18 cellular contexts compared by ENCODE assay signal in the genomic region with DNA sequence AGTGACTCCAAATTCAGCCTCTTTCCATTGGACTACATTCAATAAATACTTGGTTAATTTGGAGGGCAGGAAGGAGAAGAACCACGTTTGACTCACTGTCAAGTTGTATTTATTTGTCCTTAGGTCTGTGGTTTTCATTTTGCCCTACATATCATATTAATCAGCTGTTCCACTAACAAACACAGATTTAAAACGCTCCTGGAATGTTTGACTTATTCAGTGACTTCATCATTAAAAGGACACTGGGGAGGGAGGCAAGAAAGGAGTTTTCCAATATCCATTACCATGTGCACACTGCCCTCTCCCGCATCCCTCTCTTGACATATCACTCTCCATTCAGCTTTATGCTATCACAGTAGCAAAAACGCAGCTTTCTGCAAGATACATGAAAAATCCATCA.
A peak's percentile ranks its signal among the peaks of the same experiment; 100 is the strongest.
DNase-seq lines count a peak whose midpoint lies in the region; ATAC-seq and TF ChIP-seq lines count a peak whose summit lies in the region.
"Had no signal": no experiment of that assay in that cellular context is flagged by ENCODE, and none has a peak within 500 bp of the region (broad histone marks: within the 10 kb centered on the region; RNA-seq: fewer than 3 reads in every experiment).

No MANE protein-coding gene starts in this region.

- WGBS in right lobe of liver (ENCODE audit: insufficient coverage, low coverage, low lambda C conversion rate, missing lambda C conversion rate) = 35% methylated on average over 4 of the region's 4 CpGs

- no peak overlapping the region for H3K4me3 Mint-ChIP-seq in CD4-positive, alpha-beta memory T cell
- H3K4me3 Mint-ChIP-seq: activated CD4-positive, alpha-beta T cell treated with anti-CD3 and anti-CD28 coated beads, Interleukin-2, amount 10 ng/mL, durations not matched to agents 24 days and 14 days; activated naive CD8-positive, alpha-beta T cell; neural crest cell had no signal

- POLR2A ChIA-PET in CD4-positive, alpha-beta memory T cell (lab: Charles Lee; ENCODE audit: partially characterized antibody) = no interaction called here

- H3K36me3 ChIP-seq in CD4-positive, alpha-beta memory T cell (ENCODE audit: insufficient read depth, low read length) = no peaks in the 10 kb centered on the region
- H3K36me3 ChIP-seq in right lobe of liver = no peaks in the 10 kb centered on the region
- H3K36me3 ChIP-seq: right atrium auricular region, tibial nerve had no signal

- CTCF ChIA-PET in CD4-positive, alpha-beta memory T cell (lab: Charles Lee; ENCODE audit: partially characterized antibody) = interaction anchor here (1.2 kb wide), 1 partner anchor 13 kb away, joined by 3 read pairs; no protein-coding TSS in a partner anchor

- H3K4me3 ChIP-seq in CD4-positive, alpha-beta memory T cell (ENCODE audit: low read length in 2 of 2) = no peak overlapping the region
- no peak overlapping the region for H3K4me3 ChIP-seq in right lobe of liver
- H3K4me3 ChIP-seq: right atrium auricular region, tibial nerve had no signal

- intact Hi-C loops in CD4-positive, alpha-beta memory T cell (cut with micrococcal nuclease) = no loop called here
- intact Hi-C loops in right lobe of liver (cut with DNase I) = no loop called here

- no peaks in the 10 kb centered on the region for H3K27me3 ChIP-seq in CD4-positive, alpha-beta memory T cell (ENCODE audit: insufficient read depth, low read length)
- no peaks in the 10 kb centered on the region for H3K27me3 ChIP-seq in right lobe of liver
- H3K27me3 ChIP-seq: right atrium auricular region, tibial nerve had no signal

- H3K27ac Mint-ChIP-seq in CD4-positive, alpha-beta memory T cell = no peak overlapping the region
- H3K27ac Mint-ChIP-seq: activated CD4-positive, alpha-beta T cell treated with anti-CD3 and anti-CD28 coated beads, Interleukin-2, amount 10 ng/mL, durations not matched to agents 24 days and 14 days; activated naive CD8-positive, alpha-beta T cell had no signal

- no peak for TF ChIP-seq CTCF in right lobe of liver (IDR thresholded peaks at IDR 0.05)

- TF ChIP-seq POLR2A in right lobe of liver (IDR thresholded peaks at IDR 0.05) = no peak

- peaks cover 0 to 2% of the 10 kb centered on the region in 2 donors for H3K27me3 Mint-ChIP-seq in CD4-positive, alpha-beta memory T cell
- H3K27me3 Mint-ChIP-seq: activated CD4-positive, alpha-beta T cell treated with anti-CD3 and anti-CD28 coated beads, Interleukin-2, amount 10 ng/mL, durations not matched to agents 24 days and 14 days had no signal

- no peaks in the 10 kb centered on the region for H3K9me3 ChIP-seq in CD4-positive, alpha-beta memory T cell (ENCODE audit: control insufficient read depth in 1 of 2, low read length in 2 of 2)
- H3K9me3 ChIP-seq in right lobe of liver = no peaks in the 10 kb centered on the region
- H3K9me3 ChIP-seq: right atrium auricular region had no signal

- H3K4me1 ChIP-seq in CD4-positive, alpha-beta memory T cell (ENCODE audit: insufficient read depth, low read length) = no peaks in the 10 kb centered on the region
- H3K4me1 ChIP-seq in right lobe of liver = no peaks in the 10 kb centered on the region
- H3K4me1 ChIP-seq: right atrium auricular region, tibial nerve had no signal

- H3K9me3 Mint-ChIP-seq in CD4-positive, alpha-beta memory T cell = peaks cover 0 to 4% (median 0%) of the 10 kb centered on the region in 8 donors
- H3K9me3 Mint-ChIP-seq: activated CD4-positive, alpha-beta T cell treated with anti-CD3 and anti-CD28 coated beads, Interleukin-2, amount 10 ng/mL, durations not matched to agents 24 days and 14 days had no signal

- H3K27ac ChIP-seq in CD4-positive, alpha-beta memory T cell (ENCODE audit: low read depth, low read length) = no peak overlapping the region
- no peak overlapping the region for H3K27ac ChIP-seq in right lobe of liver
- H3K27ac ChIP-seq: KMS-11, right atrium auricular region, tibial nerve had no signal

- ATAC-seq in HG03097 (IDR thresholded peaks at IDR 0.05; ENCODE audit: low FRiP score, unreplicated experiment) (no peak), right lobe of liver (no peak)

- H3K4me1 Mint-ChIP-seq in CD4-positive, alpha-beta memory T cell = no peaks in the 10 kb centered on the region
- H3K4me1 Mint-ChIP-seq: activated CD4-positive, alpha-beta T cell treated with anti-CD3 and anti-CD28 coated beads, Interleukin-2, amount 10 ng/mL, durations not matched to agents 24 days and 14 days; neural crest cell had no signal

- no peaks in the 10 kb centered on the region for H3K36me3 Mint-ChIP-seq in CD4-positive, alpha-beta memory T cell
- H3K36me3 Mint-ChIP-seq: activated naive CD8-positive, alpha-beta T cell had no signal

- DNase-seq in AG08395 (ENCODE audit: low spot score) = peak; percentile 62
- DNase-seq in HS-5 (ENCODE audit: low read depth) = peak; percentile 58
- peak; percentile 76 for DNase-seq in astrocyte of the hippocampus (ENCODE audit: low read depth, low spot score)
- DNase-seq in kidney glomerular epithelial cell (lab: John Stamatoyannopoulos, UW) = peak; percentile 18
- no peak for DNase-seq in CD4-positive, alpha-beta memory T cell
- DNase-seq in NCI-H82 (lab: John Stamatoyannopoulos, UW) = no peak
- no peak for DNase-seq in right lobe of liver
- DNase-seq: activated CD4-positive, alpha-beta T cell treated with anti-CD3 and anti-CD28 coated beads, Interleukin-2, amount 10 ng/mL, durations not matched to agents 24 days and 14 days; mesendoderm; NCI-H1436; NCI-H510A; stimulated activated CD4-positive, alpha-beta T cell treated with anti-CD3 and anti-CD28 coated beads, Interleukin-4, amount 100 ng/mL, for 4 hours had no signal

Comparison
In these comparisons a context has a peak if more than half of its experiments do, and no peak if none do; other contexts are left out.
1. DNase-seq: peak in AG08395 (single experiment), HS-5 (single experiment), astrocyte of the hippocampus (single experiment) and kidney glomerular epithelial cell (single experiment); none in CD4-positive, alpha-beta memory T cell (0 of 5), NCI-H82 (single experiment) and right lobe of liver (0 of 3).